Comparison of ENCODE assay signal across 8 cellular contexts in the genomic region with DNA sequence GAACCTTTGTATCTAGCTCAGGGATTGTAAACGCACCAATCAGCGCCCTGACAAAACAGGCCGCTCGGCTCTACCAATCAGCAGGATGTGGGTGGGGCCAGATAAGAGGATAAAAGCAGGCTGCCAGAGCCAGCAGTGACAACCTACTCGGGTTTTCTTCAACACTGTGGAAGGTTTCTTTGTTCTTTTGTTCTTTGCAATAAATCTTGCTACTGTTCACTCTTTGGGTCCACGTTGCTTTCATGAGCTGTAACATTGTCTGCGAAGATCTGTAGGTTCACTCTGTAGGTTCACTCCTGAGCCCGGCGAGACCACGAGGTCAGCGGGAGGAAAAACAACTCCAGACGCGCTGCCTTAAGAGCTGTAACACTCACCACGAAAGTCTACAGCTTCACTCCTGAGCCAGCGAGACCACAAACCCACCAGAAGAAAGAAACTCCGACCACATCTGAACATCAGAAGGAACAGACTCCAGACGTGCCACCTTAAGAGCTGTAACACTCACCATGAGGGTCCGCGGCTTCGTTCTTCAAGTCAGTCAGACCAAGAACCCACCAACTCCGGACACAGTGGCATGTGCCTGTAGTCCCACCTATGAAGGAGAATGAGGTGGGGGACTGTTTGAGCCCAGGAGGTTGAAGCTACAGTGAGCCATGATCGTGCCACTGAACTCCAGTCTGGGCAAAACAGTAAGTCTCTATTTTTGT. TPM values are rescaled to one million over a fixed set of nuclear protein-coding genes. Genes with fewer than 3 reads are reported as not detected.
DNase-seq lines count a peak whose midpoint lies in the region; ATAC-seq, FAIRE-seq and TF ChIP-seq lines count a peak whose summit lies in the region.
"Not testable (repeated sequence)": the region's sequence is repeated elsewhere in the genome, so short reads cannot be mapped to it uniquely, and the experiment has no call there.

No MANE protein-coding gene starts in this region.

- H3K9me3 ChIP-seq in GM12878 (replicated peaks; ENCODE audit: control insufficient read depth, insufficient read depth, low read length); trophoblast cell (ENCODE audit: insufficient read depth, low read depth, low read length): not testable (repeated sequence)

- H3F3A ChIP-seq in GM23338 (replicated peaks; ENCODE audit: low read depth) = not testable (repeated sequence)

- POLR2A ChIA-PET in GM12878 (lab: Charles Lee) = interaction anchor here (1.2 kb wide), 1 partner anchor 44 kb away, joined by 3 read pairs; no protein-coding TSS in a partner anchor

- not testable (repeated sequence) for H3K18ac ChIP-seq in trophoblast cell (ENCODE audit: low read length)

- not testable (repeated sequence) for H3K9ac ChIP-seq in GM12878 (ENCODE audit: control insufficient read depth, insufficient read depth, low read length); trophoblast cell (ENCODE audit: low read length)

- H4K8ac ChIP-seq in trophoblast cell (ENCODE audit: low read depth, low read length) = not testable (repeated sequence)

- H3K4me3 ChIP-seq in GM23338; GM12878; trophoblast cell (ENCODE audit: low read depth, low read length): not testable (repeated sequence)

- H3K4me2 ChIP-seq in GM23338; GM12878 (ENCODE audit: control insufficient read depth, insufficient read depth); trophoblast cell (ENCODE audit: low read length): not testable (repeated sequence)

- not testable (repeated sequence) for H3K36me3 ChIP-seq in GM23338 (ENCODE audit: insufficient read depth); GM12878 (ENCODE audit: control insufficient read depth in 2 of 2, insufficient read depth in 2 of 2, low read length in 1 of 2); trophoblast cell (ENCODE audit: control insufficient read depth in 1 of 2, insufficient read depth in 2 of 2, low read length in 2 of 2)

- not testable (repeated sequence) for H3K27me3 Mint-ChIP-seq in GM23338 (ENCODE audit: insufficient read depth, low read depth, poor library complexity); activated T-helper 17 cell treated with anti-CD3 and anti-CD28 coated beads, Interleukin-2, amount 50 U/mL, for 72 hours

- H3K27ac ChIP-seq in GM23338 (ENCODE audit: low read depth); GM12878 (ENCODE audit: control insufficient read depth, insufficient read depth); trophoblast cell (ENCODE audit: low read depth, low read length): not testable (repeated sequence)

- CTCF ChIA-PET in GM12878 (lab: Yijun Ruan, JAX) = interaction anchor here (1.2 to 1.5 kb wide), 2 partner anchors 32 to 102 kb away, joined by 3 read pairs; no protein-coding TSS in a partner anchor

- BruUV-seq in GM12878 (replicated peaks; lab: Mats Ljungman, UMichigan) = not testable (repeated sequence)

- not testable (repeated sequence) for H3K9me2 ChIP-seq in GM23338 (ENCODE audit: insufficient read depth)

- in situ Hi-C loops in GM12878 (cut with MboI) = not testable (repeated sequence)

- H3K4me3 Mint-ChIP-seq in GM23338 = not testable (repeated sequence)
- peak overlapping the region; percentile 79 for H3K4me3 Mint-ChIP-seq in activated T-helper 17 cell treated with anti-CD3 and anti-CD28 coated beads, Interleukin-2, amount 50 U/mL, for 72 hours
- peak overlapping the region; percentile 77 for H3K4me3 Mint-ChIP-seq in stimulated activated effector memory CD8-positive, alpha-beta T cell treated with anti-CD3 and anti-CD28 coated beads, Interleukin-12 subunit alpha, Interleukin-12 subunit beta, amount 100 ng/mL, for 72 hours

- not testable (repeated sequence) for H4K12ac ChIP-seq in trophoblast cell (ENCODE audit: low read depth, low read length)

- H2BK5ac ChIP-seq in trophoblast cell (ENCODE audit: low read depth, low read length, poor library complexity) = not testable (repeated sequence)

- RAD21 ChIA-PET in GM12878 (lab: Charles Lee; ENCODE audit: unreplicated experiment) = not testable (repeated sequence)

- H3K79me1 ChIP-seq in trophoblast cell (ENCODE audit: low read length) = not testable (repeated sequence)

- not testable (repeated sequence) for H4K20me1 ChIP-seq in GM23338 (replicated peaks; ENCODE audit: insufficient read depth); GM12878 (ENCODE audit: control insufficient read depth, insufficient read depth)

- WGBS in GM12878 (ENCODE audit: insufficient coverage, insufficient replicate concordance, low lambda C conversion rate, missing lambda C conversion rate) = 48% methylated on average over 22 of the region's 22 CpGs
- WGBS in trophoblast cell (ENCODE audit: extremely low coverage, insufficient coverage, insufficient read length) = no CpG with 5 or more reads among the region's 22 CpGs

- H2AK5ac ChIP-seq in trophoblast cell (ENCODE audit: low read length) = peak overlapping the region; percentile 54

- not testable (repeated sequence) for FAIRE-seq in GM12878 (lab: Jason Lieb, UNC)

- TF ChIP-seq CTCF in GM23338 (conservative IDR thresholded peaks at IDR 0.05; ENCODE audit: low read depth in 2 of 2); GM12878 (IDR thresholded peaks at IDR 0.05 in 2 of 3, conservative IDR thresholded peaks at IDR 0.05 in 1 of 3; ENCODE audit: control insufficient read depth in 2 of 3, extremely low read depth in 1 of 3, insufficient read depth in 1 of 3, low read depth in 3 of 3, low read length in 3 of 3): not testable (repeated sequence)

- not testable (repeated sequence) for H3K27me3 ChIP-seq in GM23338 (ENCODE audit: insufficient read depth); GM12878 (replicated peaks in 1 of 2; ENCODE audit: control insufficient read depth in 2 of 2, insufficient read depth in 2 of 2, low read length in 1 of 2); trophoblast cell (ENCODE audit: insufficient read depth, low read length)

- intact Hi-C loops in GM12878 (cut with micrococcal nuclease; ENCODE audit: unreplicated experiment) = not testable (repeated sequence)

- H2BK12ac ChIP-seq in trophoblast cell (ENCODE audit: low read length) = not testable (repeated sequence)

- not testable (repeated sequence) for H3K23ac ChIP-seq in trophoblast cell (ENCODE audit: low read length)

- not testable (repeated sequence) for H3K14ac ChIP-seq in trophoblast cell (ENCODE audit: low read length)

- not testable (repeated sequence) for H3K79me2 ChIP-seq in GM23338 (replicated peaks; ENCODE audit: insufficient read depth); GM12878 (ENCODE audit: control insufficient read depth, insufficient read depth, low read length); trophoblast cell (ENCODE audit: control insufficient read depth, insufficient read depth, low read length, poor library complexity)

- not testable (repeated sequence) for H3K27ac Mint-ChIP-seq in GM23338
- peak overlapping the region; percentile 77 for H3K27ac Mint-ChIP-seq in activated T-helper 17 cell treated with anti-CD3 and anti-CD28 coated beads, Interleukin-2, amount 50 U/mL, for 72 hours
- peak overlapping the region; percentile 92 for H3K27ac Mint-ChIP-seq in stimulated activated effector memory CD8-positive, alpha-beta T cell treated with anti-CD3 and anti-CD28 coated beads, Interleukin-12 subunit alpha, Interleukin-12 subunit beta, amount 100 ng/mL, for 72 hours

- H3K4me1 Mint-ChIP-seq in GM23338; activated T-helper 17 cell treated with anti-CD3 and anti-CD28 coated beads, Interleukin-2, amount 50 U/mL, for 72 hours: not testable (repeated sequence)
- H3K4me1 Mint-ChIP-seq in stimulated activated effector memory CD8-positive, alpha-beta T cell treated with anti-CD3 and anti-CD28 coated beads, Interleukin-12 subunit alpha, Interleukin-12 subunit beta, amount 100 ng/mL, for 72 hours = peaks cover 23% of the 10 kb centered on the region

- H3K9me3 Mint-ChIP-seq in GM23338; activated T-helper 17 cell treated with anti-CD3 and anti-CD28 coated beads, Interleukin-2, amount 50 U/mL, for 72 hours; stimulated activated effector memory CD8-positive, alpha-beta T cell treated with anti-CD3 and anti-CD28 coated beads, Interleukin-12 subunit alpha, Interleukin-12 subunit beta, amount 100 ng/mL, for 72 hours: not testable (repeated sequence)

- not testable (repeated sequence) for TF ChIP-seq EP300 in GM12878 (IDR thresholded peaks at IDR 0.05; ENCODE audit: borderline replicate concordance in 1 of 2, control insufficient read depth in 1 of 2, low read depth in 2 of 2, low read length in 2 of 2)

- not testable (repeated sequence) for H3K4me1 ChIP-seq in GM23338 (ENCODE audit: insufficient read depth); GM12878 (ENCODE audit: control insufficient read depth, insufficient read depth, low read length); trophoblast cell (ENCODE audit: control insufficient read depth in 1 of 2, insufficient read depth in 2 of 2, low read length in 2 of 2)

- H4K91ac ChIP-seq in trophoblast cell (ENCODE audit: low read depth, low read length) = not testable (repeated sequence)

- H3K36me3 Mint-ChIP-seq in GM23338 (ENCODE audit: low read depth); activated T-helper 17 cell treated with anti-CD3 and anti-CD28 coated beads, Interleukin-2, amount 50 U/mL, for 72 hours (ENCODE audit: low read depth); stimulated activated effector memory CD8-positive, alpha-beta T cell treated with anti-CD3 and anti-CD28 coated beads, Interleukin-12 subunit alpha, Interleukin-12 subunit beta, amount 100 ng/mL, for 72 hours: not testable (repeated sequence)

- not testable (repeated sequence) for TF ChIP-seq RAD21 in GM12878 (IDR thresholded peaks at IDR 0.05; ENCODE audit: insufficient read depth, low read depth, low read length)

- SMC1A ChIA-PET in GM12878 (lab: Charles Lee; ENCODE audit: uncharacterized antibody, unreplicated experiment) = not testable (repeated sequence)

- not testable (repeated sequence) for H2BK120ac ChIP-seq in trophoblast cell (ENCODE audit: insufficient read depth, low read length, poor library complexity)

- DNase-seq in GM23338 (ENCODE audit: low spot score); GM12878 (ENCODE audit: low read depth, low spot score); trophoblast cell: not testable (repeated sequence)
- peak; percentile 19 to 26 for DNase-seq in activated CD8-positive, alpha-beta memory T cell treated with anti-CD3 and anti-CD28 coated beads for 4 hours (ENCODE audit: low read depth in 2 of 2)
- peak; percentile 5 to 15 (median 7) for DNase-seq in stimulated activated CD4-positive, alpha-beta T cell treated with anti-CD3 and anti-CD28 coated beads, TNF-alpha, amount 100 ng/mL, for 4 hours (ENCODE audit: low read depth in 3 of 3)
- peak; percentile 17 to 81 for DNase-seq in stimulated activated effector memory CD8-positive, alpha-beta T cell treated with anti-CD3 and anti-CD28 coated beads, Interleukin-12 subunit alpha, Interleukin-12 subunit beta, amount 100 ng/mL, for 72 hours (ENCODE audit: low spot score in 2 of 2)

- not testable (repeated sequence) for ATAC-seq in GM23338, GM12878
- ATAC-seq in activated CD4-positive, CD25-positive, alpha-beta regulatory T cell treated with anti-CD3 and anti-CD28 coated beads, Interleukin-2, amount 50 U/mL, for 24 hours = peak; percentile 70 to 79
- peak; percentile 89 for ATAC-seq in activated T-helper 17 cell treated with anti-CD3 and anti-CD28 coated beads, Interleukin-2, amount 50 U/mL, for 72 hours (replicated peaks)
- peak; percentile 84 for ATAC-seq in stimulated activated effector memory CD8-positive, alpha-beta T cell treated with anti-CD3 and anti-CD28 coated beads, Interleukin-12 subunit alpha, Interleukin-12 subunit beta, amount 100 ng/mL, for 72 hours

- H3K4ac ChIP-seq in trophoblast cell (ENCODE audit: low read depth, low read length) = not testable (repeated sequence)

- H2AFZ ChIP-seq in GM23338 = peak overlapping the region; percentile 59; the same call in 1 of the 2 replicates
- H2AFZ ChIP-seq in GM12878 (ENCODE audit: control insufficient read depth, low read depth, low read length) = peak overlapping the region; percentile 29; the same call in 1 of the 2 replicates
- H2AFZ ChIP-seq in trophoblast cell (ENCODE audit: insufficient read depth, low read length, poor library complexity) = not testable (repeated sequence)

- TF ChIP-seq POLR2A in GM12878 (IDR thresholded peaks at IDR 0.05; ENCODE audit: low read depth, low read length) = not testable (repeated sequence)

RNA-seq across cellular contexts. Expression of a gene that starts 46.8 kb away (rescaled TPM):
- total RNA-seq in GM23338 (2014; rRNA removed; shearing (Covaris generic)) = 45.0 and 50.7 TPM in 2 replicates
- polyA plus RNA-seq in GM23338 (2016; fragmentation: Nextera tagmentation; extraction: Ambion mirVana) = 21.9 and 22.2 TPM in 2 replicates
- total RNA-seq in activated T-helper 17 cell treated with anti-CD3 and anti-CD28 coated beads, Interleukin-2, amount 50 U/mL, for 72 hours = 10 to 100 TPM; 48.8 to 61.9 TPM
- total RNA-seq in GM12878 (2013; cell fraction: nucleolus; rRNA removed) = 12.7 and 16.3 TPM in 2 replicates
- total RNA-seq in GM12878 (2014; rRNA removed) = 9.3 and 9.4 TPM in 2 replicates
- total RNA-seq in GM12878 (2014; rRNA removed; fragmentation: Illumina TruSeq; extraction: Trizol) = 23.9 and 26.6 TPM in 2 replicates
- 36.7 and 37.6 TPM in 2 replicates for total RNA-seq in GM12878 (2021)
- polyA plus RNA-seq in GM12878 (2011; ENCODE audit: low read depth) = 13.2 TPM
- 18.1 and 31.0 TPM in 2 replicates for polyA plus RNA-seq in GM12878 (2011; rRNA removed)
- 45.3 and 55.6 TPM in 2 replicates for polyA plus RNA-seq in GM12878 (2011; cell fraction: cytosol; rRNA removed)
- polyA plus RNA-seq in GM12878 (2011; cell fraction: nucleus; rRNA removed) = 32.2 and 33.3 TPM in 2 replicates
- 25.8 and 26.9 TPM in 2 replicates for polyA plus RNA-seq in GM12878 (2012)
- polyA plus RNA-seq in GM12878 (2014; fragmentation: Illumina TruSeq; extraction: Trizol) = 14.4 and 28.2 TPM in 2 replicates
- polyA plus RNA-seq in GM12878 (2014; fragmentation: Nextera tagmentation; extraction: Ambion mirVana) = 10 to 100 TPM in 1 of 2 experiments, 1 to 10 TPM in 1; 6.3 to 13.0 TPM
- 38.1 and 44.5 TPM in 2 replicates for polyA plus RNA-seq in GM12878 (2014; rRNA removed)
- 10 to 100 TPM; 65.7 to 65.8 TPM for polyA plus RNA-seq in GM12878 (2016; fragmentation: Nextera tagmentation; extraction: Ambion mirVana)
- 26.0 and 47.5 TPM in 2 replicates for polyA minus RNA-seq in GM12878 (2011; rRNA and poly(A)+ RNA removed)
- 18.6 and 19.3 TPM in 2 replicates for polyA minus RNA-seq in GM12878 (2011; cell fraction: cytosol; rRNA and poly(A)+ RNA removed)
- 8.0 and 12.3 TPM in 2 replicates for polyA minus RNA-seq in GM12878 (2011; cell fraction: nucleus; rRNA and poly(A)+ RNA removed)
- 10.7 TPM in 2 replicates for polyA plus RNA-seq in trophoblast cell (2013)
